In genomic region chr3:81823882-81824395, GRCh38 we compare ENCODE assay signal across 9 cellular contexts.
DNase-seq lines count a peak whose midpoint lies in the region; ATAC-seq and TF ChIP-seq lines count a peak whose summit lies in the region.
"Had no signal": no experiment of that assay in that cellular context is flagged by ENCODE, and none has a peak within 500 bp of the region (broad histone marks: within the 10 kb centered on the region; RNA-seq: fewer than 3 reads in every experiment).

No MANE protein-coding gene starts in this region.

- H3K36me3 ChIP-seq in lung (ENCODE audit: control insufficient read depth in 2 of 2, insufficient read depth in 2 of 2, low read length in 2 of 2), result no peaks in the 10 kb centered on the region
- H3K36me3 ChIP-seq in transverse colon, result no peaks in the 10 kb centered on the region
- H3K36me3 ChIP-seq: thyroid gland had no signal

- H3K27ac ChIP-seq in lung (ENCODE audit: low read depth in 1 of 2, low read length in 1 of 2) (peak overlapping the region in 1 of 2 donors; percentile 21), transverse colon (no peak overlapping the region)

- intact Hi-C loops in transverse colon (cut with DNase I; ENCODE audit: low total_unique reads), result no loop called here

- H3K4me3 Mint-ChIP-seq in chondrocyte (ENCODE audit: unreplicated experiment), result no peak overlapping the region

- no peak overlapping the region for H3K4me3 ChIP-seq in lung
- H3K4me3 ChIP-seq in transverse colon, result no peak overlapping the region
- H3K4me3 ChIP-seq: thyroid gland had no signal

- H3K27me3 ChIP-seq in lung (ENCODE audit: control insufficient read depth, insufficient read depth) (no peaks in the 10 kb centered on the region), transverse colon (no peaks in the 10 kb centered on the region)
- H3K27me3 ChIP-seq: thyroid gland had no signal

- H3K4me1 Mint-ChIP-seq in chondrocyte (ENCODE audit: low read depth), result peaks cover 2% of the 10 kb centered on the region

- no peaks in the 10 kb centered on the region for H3K27me3 Mint-ChIP-seq in chondrocyte (ENCODE audit: low read depth)

- no peaks in the 10 kb centered on the region for H3K36me3 Mint-ChIP-seq in chondrocyte (ENCODE audit: low read depth)

- in situ Hi-C loops in transverse colon (cut with MboI; ENCODE audit: low pct_ligation_motif_present in 1 of 4, low pct_unique_long_range_greater_than_20kb in 1 of 4, low sequenced_read_pairs in 3 of 4), result no loop called here

- TF ChIP-seq CTCF in lung (IDR thresholded peaks at IDR 0.05; ENCODE audit: control extremely low read depth, extremely low read depth) (no peak), transverse colon (IDR thresholded peaks at IDR 0.05) (no peak), chondrocyte (IDR thresholded peaks at IDR 0.05) (no peak)

- no peak for TF ChIP-seq EP300 in transverse colon (IDR thresholded peaks at IDR 0.05; ENCODE audit: low read depth)

- WGBS in lung, 2 donors, result 3 to 7% methylated on average over 2 of the region's 2 CpGs
- 21 to 34% methylated on average over 2 of the region's 2 CpGs for WGBS in transverse colon (ENCODE audit: low coverage in 1 of 2), 2 donors

- DNase-seq in NCI-H446 treated with DMSO at 0.1 percent for 48 hours (lab: John Stamatoyannopoulos, UW) (peak; percentile 18), NCI-H446 (lab: John Stamatoyannopoulos, UW) (no peak), NOMO-1 treated with dmso at 0.1 percent for 144 hours (lab: John Stamatoyannopoulos, UW; ENCODE audit: unreplicated experiment) (peak; percentile 73), lung (ENCODE audit: low spot score) (no peak), ureter (ENCODE audit: low spot score) (no peak), transverse colon (no peak), chondrocyte (ENCODE audit: low spot score) (no peak)

- TF ChIP-seq POLR2A in transverse colon (IDR thresholded peaks at IDR 0.05), result no peak

- ATAC-seq in HG03139 (IDR thresholded peaks at IDR 0.05; ENCODE audit: unreplicated experiment), result peak; percentile 94
- ATAC-seq in lung (ENCODE audit: insufficient read depth, low FRiP score), result peak; percentile 34

- H3K9me3 ChIP-seq in lung (ENCODE audit: control insufficient read depth in 2 of 2, insufficient read depth in 1 of 2, low read length in 1 of 2) (peaks cover 0 to 2% of the 10 kb centered on the region in 2 donors), transverse colon (no peaks in the 10 kb centered on the region)
- H3K9me3 ChIP-seq: thyroid gland had no signal

- H3K9me3 Mint-ChIP-seq in chondrocyte (ENCODE audit: low read depth), result peaks cover 12% of the 10 kb centered on the region

- H3K27ac Mint-ChIP-seq in chondrocyte (ENCODE audit: unreplicated experiment), result no peak overlapping the region

- H3K4me1 ChIP-seq in lung (ENCODE audit: control insufficient read depth in 2 of 2, insufficient read depth in 2 of 2, low read length in 2 of 2), result no peaks in the 10 kb centered on the region
- H3K4me1 ChIP-seq in transverse colon, result no peaks in the 10 kb centered on the region

Comparison
In these comparisons a context has a peak if more than half of its experiments do, and no peak if none do; other contexts are left out.
1. DNase-seq: peak in NCI-H446 treated with DMSO at 0.1 percent for 48 hours (single experiment) and NOMO-1 treated with dmso at 0.1 percent for 144 hours (single experiment); none in NCI-H446 (0 of 2), lung (single experiment), ureter (single experiment), transverse colon (single experiment) and chondrocyte (single experiment).